Comparison of ENCODE assay signal across 1 cellular context in the genomic region with DNA sequence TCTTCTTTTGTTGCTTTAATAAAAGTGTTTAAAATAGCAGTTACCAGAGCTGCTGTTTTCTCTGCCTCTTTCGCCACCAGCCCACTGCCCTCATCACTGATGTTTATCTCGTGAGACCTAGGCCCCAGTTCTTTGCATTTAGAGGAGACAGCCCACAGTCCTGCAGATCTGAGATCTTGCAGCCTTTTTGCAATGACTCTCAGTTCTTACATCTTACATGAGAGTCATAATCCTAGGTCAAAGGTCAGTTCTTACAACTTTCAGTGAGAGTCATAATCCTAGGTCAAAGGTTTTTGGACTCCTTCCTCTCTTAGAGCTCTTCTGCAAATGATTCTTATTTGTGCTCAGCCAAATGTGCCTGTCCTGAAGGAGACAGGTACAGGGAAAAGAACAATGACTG.
TF ChIP-seq lines count a peak whose summit lies in the region.

No MANE protein-coding gene starts in this region.

TF ChIP-seq in HEK293, 187 proteins besides CTCF, POLR2A, EP300 and RAD21:
- TF ChIP-seq, protein P1, sequence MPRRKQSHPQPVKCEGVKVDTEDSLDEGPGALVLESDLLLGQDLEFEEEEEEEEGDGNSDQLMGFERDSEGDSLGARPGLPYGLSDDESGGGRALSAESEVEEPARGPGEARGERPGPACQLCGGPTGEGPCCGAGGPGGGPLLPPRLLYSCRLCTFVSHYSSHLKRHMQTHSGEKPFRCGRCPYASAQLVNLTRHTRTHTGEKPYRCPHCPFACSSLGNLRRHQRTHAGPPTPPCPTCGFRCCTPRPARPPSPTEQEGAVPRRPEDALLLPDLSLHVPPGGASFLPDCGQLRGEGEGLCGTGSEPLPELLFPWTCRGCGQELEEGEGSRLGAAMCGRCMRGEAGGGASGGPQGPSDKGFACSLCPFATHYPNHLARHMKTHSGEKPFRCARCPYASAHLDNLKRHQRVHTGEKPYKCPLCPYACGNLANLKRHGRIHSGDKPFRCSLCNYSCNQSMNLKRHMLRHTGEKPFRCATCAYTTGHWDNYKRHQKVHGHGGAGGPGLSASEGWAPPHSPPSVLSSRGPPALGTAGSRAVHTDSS (tag by site-specific recombination; IDR thresholded peaks at IDR 0.05) = peak; percentile 35; the same call in 1 of the 2 replicates
- TF ChIP-seq ZNF664 (tag by site-specific recombination; IDR thresholded peaks at IDR 0.05) (no peak), ZXDB (tag by site-specific recombination; IDR thresholded peaks at IDR 0.05) (no peak)
TF ChIP-seq in HEK293: peak in this region for 1.
